ENCODE assay signal across 8 cellular contexts in genomic region chr1:98660941-98661543, GRCh38. TPM values are rescaled to one million over a fixed set of nuclear protein-coding genes. Genes with fewer than 3 reads are reported as not detected.
A peak's percentile ranks its signal among the peaks of the same experiment; 100 is the strongest.
DNase-seq lines count a peak whose midpoint lies in the region; ATAC-seq and TF ChIP-seq lines count a peak whose summit lies in the region.

No MANE protein-coding gene starts in this region.

- H3K27me3 ChIP-seq in kidney epithelial cell (ENCODE audit: control insufficient read depth, insufficient read depth, low read length): no peaks in the 10 kb centered on the region

- H3K27me3 Mint-ChIP-seq in activated naive CD4-positive, alpha-beta T cell treated with anti-CD3 and anti-CD28 coated beads, Interleukin-2, amount 50 U/mL, for 24 hours: peaks cover 42% of the 10 kb centered on the region
- peaks cover 8% of the 10 kb centered on the region for H3K27me3 Mint-ChIP-seq in brain
- H3K27me3 Mint-ChIP-seq in stimulated activated memory B cell treated with anti-CD40 and anti-IgM and Interleukin-4, amounts not matched to agents 10 μg/mL and 1 μg/mL and 100 μg/mL, for 72 hours: no peaks in the 10 kb centered on the region

- no peak for DNase-seq in activated naive CD4-positive, alpha-beta T cell treated with Interleukin-2 at 50 U/mL for 16 hours
- DNase-seq in kidney epithelial cell (ENCODE audit: low read depth) (no peak), UCSD-AML1 (lab: John Stamatoyannopoulos, UW; ENCODE audit: unreplicated experiment) (no peak), NCI-H345 treated with DMSO at 0.1 percent for 48 hours (lab: John Stamatoyannopoulos, UW; ENCODE audit: unreplicated experiment) (no peak)
- no peak for DNase-seq in stimulated activated CD8-positive, alpha-beta memory T cell treated with anti-CD3 and anti-CD28 coated beads, Interleukin-4, amount 100 ng/mL, for 48 hours

- TF ChIP-seq CTCF in brain (conservative IDR thresholded peaks at IDR 0.05): no peak
- no peak for TF ChIP-seq CTCF in kidney epithelial cell (IDR thresholded peaks at IDR 0.05; ENCODE audit: insufficient read depth, low read length, poor library complexity, severe bottlenecking)

- peaks cover 2% of the 10 kb centered on the region for H3K36me3 Mint-ChIP-seq in activated naive CD4-positive, alpha-beta T cell treated with anti-CD3 and anti-CD28 coated beads, Interleukin-2, amount 50 U/mL, for 24 hours
- H3K36me3 Mint-ChIP-seq in brain: no peaks in the 10 kb centered on the region
- H3K36me3 Mint-ChIP-seq in stimulated activated memory B cell treated with anti-CD40 and anti-IgM and Interleukin-4, amounts not matched to agents 10 μg/mL and 1 μg/mL and 100 μg/mL, for 72 hours: no peaks in the 10 kb centered on the region

- no peaks in the 10 kb centered on the region for H3K36me3 ChIP-seq in kidney epithelial cell (ENCODE audit: control insufficient read depth, insufficient read depth, low read length)

- no peak overlapping the region for H3K27ac Mint-ChIP-seq in activated naive CD4-positive, alpha-beta T cell treated with anti-CD3 and anti-CD28 coated beads, Interleukin-2, amount 50 U/mL, for 24 hours
- H3K27ac Mint-ChIP-seq in brain: peak overlapping the region; percentile 77 to 93 (median 88)
- H3K27ac Mint-ChIP-seq in stimulated activated memory B cell treated with anti-CD40 and anti-IgM and Interleukin-4, amounts not matched to agents 10 μg/mL and 1 μg/mL and 100 μg/mL, for 72 hours: peak overlapping the region; percentile 63

- peak; percentile 40 for ATAC-seq in stimulated activated memory B cell treated with anti-CD40 and anti-IgM and Interleukin-4, amounts not matched to agents 10 μg/mL and 1 μg/mL and 100 μg/mL, for 72 hours

- peaks cover 25% of the 10 kb centered on the region for H3K4me1 Mint-ChIP-seq in activated naive CD4-positive, alpha-beta T cell treated with anti-CD3 and anti-CD28 coated beads, Interleukin-2, amount 50 U/mL, for 24 hours
- peaks cover 42% of the 10 kb centered on the region for H3K4me1 Mint-ChIP-seq in brain
- peaks cover 10% of the 10 kb centered on the region for H3K4me1 Mint-ChIP-seq in stimulated activated memory B cell treated with anti-CD40 and anti-IgM and Interleukin-4, amounts not matched to agents 10 μg/mL and 1 μg/mL and 100 μg/mL, for 72 hours

- H3K4me3 Mint-ChIP-seq in activated naive CD4-positive, alpha-beta T cell treated with anti-CD3 and anti-CD28 coated beads, Interleukin-2, amount 50 U/mL, for 24 hours: peak overlapping the region; percentile 51
- peak overlapping the region; percentile 85 to 95 (median 88) for H3K4me3 Mint-ChIP-seq in brain
- peak overlapping the region; percentile 86 for H3K4me3 Mint-ChIP-seq in stimulated activated memory B cell treated with anti-CD40 and anti-IgM and Interleukin-4, amounts not matched to agents 10 μg/mL and 1 μg/mL and 100 μg/mL, for 72 hours

- H3K4me3 ChIP-seq in kidney epithelial cell (ENCODE audit: low read depth, low read length): peak overlapping the region; percentile 85

- peaks cover 4% of the 10 kb centered on the region for H3K9me3 Mint-ChIP-seq in activated naive CD4-positive, alpha-beta T cell treated with anti-CD3 and anti-CD28 coated beads, Interleukin-2, amount 50 U/mL, for 24 hours
- peaks cover 0 to 6% (median 0%) of the 10 kb centered on the region in 5 experiments for H3K9me3 Mint-ChIP-seq in brain
- H3K9me3 Mint-ChIP-seq in stimulated activated memory B cell treated with anti-CD40 and anti-IgM and Interleukin-4, amounts not matched to agents 10 μg/mL and 1 μg/mL and 100 μg/mL, for 72 hours: no peaks in the 10 kb centered on the region

RNA-seq across cellular contexts. Expression of gene SNX7, which starts 0.5 kb away (rescaled TPM):
- 2.2 TPM for polyA plus RNA-seq in brain (ENCODE audit: insufficient read depth, low read depth, low replicate concordance)
- total RNA-seq in kidney epithelial cell: 16.1 and 23.4 TPM in 2 replicates
